Comparison of ENCODE assay signal across 25 cellular contexts in the genomic region with DNA sequence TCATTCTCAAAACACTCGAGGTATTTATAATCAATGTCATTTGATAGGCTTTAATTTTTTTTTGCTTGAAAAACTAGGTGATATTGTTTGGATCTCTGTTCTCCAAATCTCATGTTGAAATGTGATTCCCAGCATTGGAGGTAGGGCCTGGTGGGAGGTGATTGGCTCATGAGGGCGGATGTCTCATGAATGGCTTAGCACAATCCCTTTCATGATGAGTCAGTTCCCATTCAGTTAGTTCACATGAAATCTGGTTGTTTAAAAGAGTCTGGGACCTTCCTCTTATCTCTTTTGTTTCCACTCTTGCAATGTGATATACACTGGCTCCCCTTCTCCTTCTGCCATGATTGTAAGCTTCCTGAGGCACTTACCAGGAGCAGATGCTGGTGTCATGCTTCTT.
DNase-seq lines count a peak whose midpoint lies in the region; ATAC-seq, FAIRE-seq and TF ChIP-seq lines count a peak whose summit lies in the region.
"Had no signal": no experiment of that assay in that cellular context is flagged by ENCODE, and none has a peak within 500 bp of the region (broad histone marks: within the 10 kb centered on the region; RNA-seq: fewer than 3 reads in every experiment).

No MANE protein-coding gene starts in this region.

- H3K27me3 ChIP-seq in IMR-90 (ENCODE audit: control insufficient read depth, insufficient read depth, low read length) (no peaks in the 10 kb centered on the region), astrocyte (ENCODE audit: insufficient read depth, low read length) (no peaks in the 10 kb centered on the region), heart left ventricle (no peaks in the 10 kb centered on the region)
- H3K27me3 ChIP-seq: BE2C had no signal

- no peak for TF ChIP-seq CTCF in IMR-90 (conservative IDR thresholded peaks at IDR 0.05; ENCODE audit: low read depth, low read length)
- no peak for TF ChIP-seq CTCF in astrocyte (IDR thresholded peaks at IDR 0.05; ENCODE audit: insufficient read depth, low read depth, low read length)
- TF ChIP-seq CTCF in heart left ventricle (IDR thresholded peaks at IDR 0.05), result no peak

- H3K9me3 ChIP-seq in IMR-90 (ENCODE audit: control insufficient read depth, insufficient read depth, low read length) (no peaks in the 10 kb centered on the region), astrocyte (ENCODE audit: insufficient read depth, low read depth, low read length) (no peaks in the 10 kb centered on the region), heart left ventricle (no peaks in the 10 kb centered on the region)
- H3K9me3 ChIP-seq: A549, BE2C, HAP-1 had no signal

- CTCF ChIA-PET in IMR-90 (lab: Yijun Ruan, JAX), result no interaction called here
- CTCF ChIA-PET in activated CD8-positive, alpha-beta memory T cell treated with anti-CD3 and anti-CD28 coated beads, Interleukin-2, amount 10 ng/mL, durations not matched to agents 7 days and 5 days (lab: Charles Lee), result no interaction called here

- no CpG with 5 or more reads among the region's 2 CpGs for WGBS in IMR-90 (ENCODE audit: extremely low coverage in 2 of 2, insufficient read length in 1 of 2), 2 experiments
- 77 to 89% (median 81%) methylated on average over 2 of the region's 2 CpGs for WGBS in heart left ventricle, 4 donors

- no peaks in the 10 kb centered on the region for H3K36me3 Mint-ChIP-seq in astrocyte (ENCODE audit: low read depth, unreplicated experiment)
- no peaks in the 10 kb centered on the region for H3K36me3 Mint-ChIP-seq in activated CD8-positive, alpha-beta memory T cell treated with anti-CD3 and anti-CD28 coated beads, Interleukin-2, amount 10 ng/mL, durations not matched to agents 7 days and 5 days

- H3K4ac ChIP-seq in IMR-90 (ENCODE audit: low read depth, low read length), result no peak overlapping the region

- H3K56ac ChIP-seq in IMR-90 (ENCODE audit: extremely low read depth, insufficient read depth, low read length), result no peak overlapping the region

- H3K4me2 ChIP-seq in IMR-90 (ENCODE audit: low read depth, low read length) (no peak overlapping the region), astrocyte (ENCODE audit: low read length) (no peak overlapping the region)
- H3K4me2 ChIP-seq: A549, PC-9 had no signal

- H2AFZ ChIP-seq in IMR-90 (replicated peaks; ENCODE audit: low read length, poor library complexity) (no peak overlapping the region), astrocyte (ENCODE audit: low read depth, low read length) (no peak overlapping the region)
- H2AFZ ChIP-seq: GM23248, PC-9 had no signal

- TF ChIP-seq RAD21 in IMR-90 (IDR thresholded peaks at IDR 0.05; ENCODE audit: low read length), result no peak

- no peak overlapping the region for H3K4me3 Mint-ChIP-seq in astrocyte (ENCODE audit: unreplicated experiment)
- H3K4me3 Mint-ChIP-seq in activated CD8-positive, alpha-beta memory T cell treated with anti-CD3 and anti-CD28 coated beads, Interleukin-2, amount 10 ng/mL, durations not matched to agents 7 days and 5 days, result no peak overlapping the region

- no peak overlapping the region for H2AK9ac ChIP-seq in IMR-90 (replicated peaks; ENCODE audit: low read depth, low read length, poor library complexity)

- H3K27ac Mint-ChIP-seq in astrocyte (ENCODE audit: unreplicated experiment), result no peak overlapping the region
- no peak overlapping the region for H3K27ac Mint-ChIP-seq in activated CD8-positive, alpha-beta memory T cell treated with anti-CD3 and anti-CD28 coated beads, Interleukin-2, amount 10 ng/mL, durations not matched to agents 7 days and 5 days

- no peaks in the 10 kb centered on the region for H3K9me3 Mint-ChIP-seq in astrocyte (ENCODE audit: unreplicated experiment)
- H3K9me3 Mint-ChIP-seq in activated CD8-positive, alpha-beta memory T cell treated with anti-CD3 and anti-CD28 coated beads, Interleukin-2, amount 10 ng/mL, durations not matched to agents 7 days and 5 days (ENCODE audit: low read depth), result no peaks in the 10 kb centered on the region

- POLR2A ChIA-PET in IMR-90 (lab: Charles Lee; ENCODE audit: unreplicated experiment), result no interaction called here

- no peaks in the 10 kb centered on the region for H3K9me1 ChIP-seq in IMR-90 (ENCODE audit: insufficient read depth, low read length)

- no peak overlapping the region for H2BK15ac ChIP-seq in IMR-90 (ENCODE audit: low read depth, low read length)

- H3K18ac ChIP-seq in IMR-90 (ENCODE audit: low read depth, low read length), result no peak overlapping the region

- H4K8ac ChIP-seq in IMR-90 (ENCODE audit: low read depth in 2 of 2, low read length in 2 of 2), result no peak overlapping the region

- in situ Hi-C loops in IMR-90 (cut with MboI; ENCODE audit: low sequenced_read_pairs), result no loop called here

- peaks cover 5% of the 10 kb centered on the region for H3K4me1 Mint-ChIP-seq in astrocyte (ENCODE audit: low read depth, unreplicated experiment)
- H3K4me1 Mint-ChIP-seq in activated CD8-positive, alpha-beta memory T cell treated with anti-CD3 and anti-CD28 coated beads, Interleukin-2, amount 10 ng/mL, durations not matched to agents 7 days and 5 days, result no peaks in the 10 kb centered on the region

- H3K79me2 ChIP-seq in astrocyte (ENCODE audit: insufficient read depth, low read length), result no peaks in the 10 kb centered on the region

- no peak overlapping the region for H2BK20ac ChIP-seq in IMR-90 (ENCODE audit: low read depth, low read length)

- no peak overlapping the region for H2BK5ac ChIP-seq in IMR-90 (ENCODE audit: low read depth, low read length, poor library complexity, severe bottlenecking)

- no peak overlapping the region for H4K5ac ChIP-seq in IMR-90 (ENCODE audit: low read depth, low read length)

- no peak overlapping the region for H3K14ac ChIP-seq in IMR-90 (replicated peaks; ENCODE audit: low read depth, low read length)

- H3K27me3 Mint-ChIP-seq in astrocyte (ENCODE audit: low read depth, unreplicated experiment), result no peaks in the 10 kb centered on the region
- H3K27me3 Mint-ChIP-seq in activated CD8-positive, alpha-beta memory T cell treated with anti-CD3 and anti-CD28 coated beads, Interleukin-2, amount 10 ng/mL, durations not matched to agents 7 days and 5 days, result no peaks in the 10 kb centered on the region

- no peak overlapping the region for H3K27ac ChIP-seq in IMR-90 (ENCODE audit: insufficient read depth, low read length)
- no peak overlapping the region for H3K27ac ChIP-seq in astrocyte (ENCODE audit: low read depth, low read length)
- H3K27ac ChIP-seq in heart left ventricle, result no peak overlapping the region
- H3K27ac ChIP-seq: A549, GM23248, PC-9, RWPE1, SK-N-MC had no signal

- H3K9ac ChIP-seq in IMR-90 (ENCODE audit: low read depth, low read length) (no peak overlapping the region), astrocyte (ENCODE audit: low read length) (no peak overlapping the region)
- H3K9ac ChIP-seq: GM23248 had no signal

- intact Hi-C loops in IMR-90 (cut with micrococcal nuclease), result no loop called here
- intact Hi-C loops in heart left ventricle (cut with DNase I), result no loop called here

- H2AK5ac ChIP-seq in IMR-90 (ENCODE audit: low read depth, low read length), result no peak overlapping the region

- no peak overlapping the region for H4K91ac ChIP-seq in IMR-90 (ENCODE audit: insufficient read depth, low read depth, low read length)

- DNase-seq in A172 (ENCODE audit: low spot score) (peak; percentile 56), IMR-90 (peak; percentile 60), astrocyte (ENCODE audit: low read depth) (no peak), iris pigment epithelial cell (ENCODE audit: low read depth) (peak; percentile 48), midbrain (lab: John Stamatoyannopoulos, UW) (no peak), heart left ventricle (no peak)
- DNase-seq in activated CD8-positive, alpha-beta memory T cell treated with anti-CD3 and anti-CD28 coated beads, Interleukin-2, amount 10 ng/mL, durations not matched to agents 7 days and 5 days, result no peak
- DNase-seq in activated naive CD4-positive, alpha-beta T cell treated with Interleukin-2 at 50 U/mL for 16 hours, result no peak
- DNase-seq: BE2C, COR-L47, DMS79, GM23248, KG1, NCI-H1417, NCI-H1694 treated with DMSO at 0.1 percent for 48 hours, NCI-H2081 treated with DMSO at 0.1 percent for 48 hours, NCI-H510A treated with DMSO at 0.1 percent for 48 hours, NCI-H748 treated with DMSO at 0.1 percent for 48 hours, PC-9, SHP77 treated with DMSO at 0.1 percent for 48 hours had no signal

- ATAC-seq in IMR-90 (ENCODE audit: low read depth) (no peak), heart left ventricle (no peak)
- no peak for ATAC-seq in activated CD8-positive, alpha-beta memory T cell treated with anti-CD3 and anti-CD28 coated beads, Interleukin-2, amount 10 ng/mL, durations not matched to agents 7 days and 5 days
- ATAC-seq: A549, GM12878 had no signal

- H3K36me3 ChIP-seq in IMR-90 (ENCODE audit: control insufficient read depth, insufficient read depth, low read length) (no peaks in the 10 kb centered on the region), astrocyte (ENCODE audit: insufficient read depth, low read length) (no peaks in the 10 kb centered on the region), heart left ventricle (peaks cover 0 to 8% (median 0%) of the 10 kb centered on the region in 9 donors)
- H3K36me3 ChIP-seq: BE2C, HAP-1 had no signal

- H3K23ac ChIP-seq in IMR-90 (ENCODE audit: low read depth, low read length), result no peak overlapping the region

- dilution Hi-C loops in IMR-90 (cut with HindIII; ENCODE audit: low sequenced_read_pairs, unreplicated experiment), result no loop called here

- BruUV-seq in IMR-90 (replicated peaks; lab: Mats Ljungman, UMichigan), result no TSS peak

- H4K20me1 ChIP-seq in IMR-90 (ENCODE audit: insufficient read depth, low read length), result no peaks in the 10 kb centered on the region
- no peaks in the 10 kb centered on the region for H4K20me1 ChIP-seq in astrocyte (ENCODE audit: insufficient read depth, low read length)

- no peak for TF ChIP-seq POLR2A in IMR-90 (IDR thresholded peaks at IDR 0.05; ENCODE audit: low read depth, low read length)
- TF ChIP-seq POLR2A in heart left ventricle (IDR thresholded peaks at IDR 0.05), result no peak

- H2BK120ac ChIP-seq in IMR-90 (ENCODE audit: low read depth, low read length), result no peak overlapping the region

- no peaks in the 10 kb centered on the region for H3K79me1 ChIP-seq in IMR-90 (ENCODE audit: low read depth in 1 of 2, low read length in 2 of 2)

- no peaks in the 10 kb centered on the region for H3K4me1 ChIP-seq in IMR-90 (ENCODE audit: control insufficient read depth, insufficient read depth, low read length)
- no peaks in the 10 kb centered on the region for H3K4me1 ChIP-seq in astrocyte (ENCODE audit: insufficient read depth, low read length)
- H3K4me1 ChIP-seq in heart left ventricle, result no peaks in the 10 kb centered on the region
- H3K4me1 ChIP-seq: A549, BE2C, HAP-1 had no signal

- H3K4me3 ChIP-seq in IMR-90 (ENCODE audit: insufficient read depth, low read depth, low read length) (no peak overlapping the region), astrocyte (ENCODE audit: insufficient read depth, low read depth, low read length) (no peak overlapping the region), heart left ventricle (no peak overlapping the region)
- H3K4me3 ChIP-seq: A549, GM12878, GM23248, HAP-1, PC-9, SK-N-MC had no signal

- FAIRE-seq in astrocyte (lab: Jason Lieb, UNC), result peak; percentile 78
- FAIRE-seq: GM12878 had no signal

TF ChIP-seq in IMR-90, 13 proteins besides CTCF, POLR2A, EP300 and RAD21 (continues in another document):
- TF ChIP-seq RCOR1 (IDR thresholded peaks at IDR 0.05; ENCODE audit: insufficient replicate concordance, low read length), result no peak
- TF ChIP-seq RFX5 (IDR thresholded peaks at IDR 0.05; ENCODE audit: low read depth, low read length), result no peak
- no peak for TF ChIP-seq SMC3 (IDR thresholded peaks at IDR 0.05; ENCODE audit: low read depth, low read length)

Comparison
In these comparisons a context has a peak if more than half of its experiments do, and no peak if none do; other contexts are left out.
1. DNase-seq: peak in A172 (single experiment), IMR-90 (single experiment) and iris pigment epithelial cell (single experiment); none in astrocyte (single experiment), activated CD8-positive, alpha-beta memory T cell treated with anti-CD3 and anti-CD28 coated beads, Interleukin-2, amount 10 ng/mL, durations not matched to agents 7 days and 5 days (single experiment), midbrain (single experiment), activated naive CD4-positive, alpha-beta T cell treated with Interleukin-2 at 50 U/mL for 16 hours (single experiment) and heart left ventricle (0 of 5).